1 cellular context compared by ENCODE assay signal in genomic region chr21:41706263-41706639, GRCh38.
TF ChIP-seq lines count a peak whose summit lies in the region.

No MANE protein-coding gene starts in this region.

TF ChIP-seq in IMR-90, 13 proteins besides CTCF, POLR2A, EP300 and RAD21 (continued from another document):
- no peak for TF ChIP-seq MAFK (IDR thresholded peaks at IDR 0.05; ENCODE audit: low read depth, low read length)
- no peak for TF ChIP-seq MAZ (IDR thresholded peaks at IDR 0.05; ENCODE audit: borderline replicate concordance, low read depth, low read length)
- TF ChIP-seq RFX5 (IDR thresholded peaks at IDR 0.05; ENCODE audit: low read depth, low read length) = no peak
